ENCODE assay signal across 26 cellular contexts in genomic region chr20:34977365-34978091, GRCh38. TPM values are rescaled to one million over a fixed set of nuclear protein-coding genes. Genes with fewer than 3 reads are reported as not detected.
DNase-seq lines count a peak whose midpoint lies in the region; ATAC-seq and TF ChIP-seq lines count a peak whose summit lies in the region.
"Had no signal": no experiment of that assay in that cellular context is flagged by ENCODE, and none has a peak within 500 bp of the region (broad histone marks: within the 10 kb centered on the region; RNA-seq: fewer than 3 reads in every experiment).

No MANE protein-coding gene starts in this region.

- TF ChIP-seq CTCF in RWPE2 (IDR thresholded peaks at IDR 0.05; ENCODE audit: poor library complexity, severe bottlenecking) (no peak), heart right ventricle (IDR thresholded peaks at IDR 0.05) (no peak), osteoblast (IDR thresholded peaks at IDR 0.05; ENCODE audit: extremely low read depth, low read depth, low read length) (no peak), OCI-LY7 (conservative IDR thresholded peaks at IDR 0.05; ENCODE audit: low read length) (no peak)

- 29 to 37% methylated on average over 17 of the region's 17 CpGs for WGBS in heart right ventricle, 2 donors

- peak; percentile 57 for DNase-seq in ELF-1 (ENCODE audit: low read depth, low spot score)
- DNase-seq in RWPE2 (ENCODE audit: low spot score): peak; percentile 74
- DNase-seq in heart right ventricle: peak; percentile 65 to 79
- peak; percentile 60 for DNase-seq in osteoblast (ENCODE audit: insufficient read length, low spot score, missing footprints)
- no peak for DNase-seq in OCI-LY7 (ENCODE audit: low spot score)
- DNase-seq in NCI-H2107 (lab: John Stamatoyannopoulos, UW): no peak
- DNase-seq: activated CD4-positive, alpha-beta T cell treated with anti-CD3 and anti-CD28 coated beads, Interleukin-2, amount 10 ng/mL, durations not matched to agents 24 days and 14 days; activated naive CD4-positive, alpha-beta T cell treated with anti-CD3 and anti-CD28 coated beads for 36 hours; activated T-cell treated with anti-CD3 and anti-CD28 coated beads, Interleukin-2, amount 50 U/mL, for 48 hours; BE2C; COR-L47; cortex of kidney; DND-41; esophagus squamous epithelium; lower lobe of right lung; occipital lobe; stimulated activated CD4-positive, alpha-beta T cell treated with anti-CD3 and anti-CD28 coated beads, Interleukin-12 subunit alpha, Interleukin-12 subunit beta, amount 100 ng/mL, for 4 hours; stimulated activated CD4-positive, alpha-beta T cell treated with anti-CD3 and anti-CD28 coated beads, Interleukin-4, amount 100 ng/mL, for 24 hours; stimulated activated naive CD8-positive, alpha-beta T cell treated with anti-CD3 and anti-CD28 coated beads, Interleukin-15, Interleukin-2, amounts not matched to agents 100 U/mL and 50 U/mL, for 24 hours; tibial artery had no signal

- H3K4me2 ChIP-seq in osteoblast (ENCODE audit: insufficient read depth, low read length): no peak overlapping the region
- H3K4me2 ChIP-seq in OCI-LY7 (ENCODE audit: low read length): no peak overlapping the region

- H3K27ac ChIP-seq in RWPE2 (ENCODE audit: poor library complexity, severe bottlenecking) (no peak overlapping the region), heart right ventricle (peak overlapping the region; percentile 76 to 98 (median 88)), osteoblast (ENCODE audit: low read depth, low read length) (no peak overlapping the region), OCI-LY7 (ENCODE audit: low read depth, low read length, poor library complexity, severe bottlenecking) (no peak overlapping the region)
- H3K27ac ChIP-seq: breast epithelium, esophagus squamous epithelium, lower lobe of right lung, tibial artery, VCaP had no signal

- H3K36me3 ChIP-seq in RWPE2 (ENCODE audit: low read depth) (no peaks in the 10 kb centered on the region), heart right ventricle (peaks cover 0 to 9% (median 0%) of the 10 kb centered on the region in 9 donors), osteoblast (ENCODE audit: insufficient read depth, low read length) (no peaks in the 10 kb centered on the region), OCI-LY7 (ENCODE audit: insufficient read depth, low read length) (no peaks in the 10 kb centered on the region)
- H3K36me3 ChIP-seq: BE2C, breast epithelium, esophagus squamous epithelium, lower lobe of right lung, tibial artery had no signal

- 0 out of 3 replicates have a peak, but pooled peaks have one; percentile 4 for ATAC-seq in RWPE2 (ENCODE audit: low read depth)
- peak; percentile 46 to 69 (median 60) for ATAC-seq in heart right ventricle
- ATAC-seq in activated CD4-positive, CD25-positive, alpha-beta regulatory T cell treated with anti-CD3 and anti-CD28 coated beads, Interleukin-2, amount 50 U/mL, for 24 hours: no peak
- ATAC-seq in GM18867 (IDR thresholded peaks at IDR 0.05; ENCODE audit: unreplicated experiment): no peak
- ATAC-seq: GM12878; lower lobe of right lung; stimulated activated naive CD8-positive, alpha-beta T cell treated with anti-CD3 and anti-CD28 coated beads, Interleukin-15, Interleukin-2, amounts not matched to agents 100 U/mL and 50 U/mL, for 24 hours had no signal

- no peaks in the 10 kb centered on the region for H3K9me3 ChIP-seq in RWPE2 (ENCODE audit: severe bottlenecking)
- H3K9me3 ChIP-seq in heart right ventricle: no peaks in the 10 kb centered on the region
- H3K9me3 ChIP-seq in osteoblast (ENCODE audit: low read depth, low read length): no peaks in the 10 kb centered on the region
- no peaks in the 10 kb centered on the region for H3K9me3 ChIP-seq in OCI-LY7 (ENCODE audit: low read length)
- H3K9me3 ChIP-seq: BE2C, breast epithelium, esophagus squamous epithelium, lower lobe of right lung, tibial artery had no signal

- H3K9me2 ChIP-seq in OCI-LY7 (ENCODE audit: insufficient read depth, low read length): no peaks in the 10 kb centered on the region

- POLR2A ChIA-PET in OCI-LY7 (lab: Charles Lee): no interaction called here

- BruUV-seq in OCI-LY7 (replicated peaks; lab: Mats Ljungman, UMichigan): no TSS peak

- no peaks in the 10 kb centered on the region for H3K27me3 ChIP-seq in RWPE2 (ENCODE audit: insufficient read depth, poor library complexity, severe bottlenecking)
- H3K27me3 ChIP-seq in heart right ventricle: no peaks in the 10 kb centered on the region
- peaks cover 14% of the 10 kb centered on the region for H3K27me3 ChIP-seq in osteoblast (ENCODE audit: insufficient read depth, low read length)
- H3K27me3 ChIP-seq: BE2C, breast epithelium had no signal

- H3K4me3 ChIP-seq in RWPE2 (ENCODE audit: severe bottlenecking) (no peak overlapping the region), heart right ventricle (peak overlapping the region; percentile 33 to 65 (median 56)), osteoblast (ENCODE audit: insufficient read depth, low read length) (no peak overlapping the region), OCI-LY7 (ENCODE audit: low read depth, low read length, poor library complexity, severe bottlenecking) (no peak overlapping the region)
- H3K4me3 ChIP-seq: breast epithelium, esophagus squamous epithelium, GM12878, lower lobe of right lung, tibial artery had no signal

- H3K79me2 ChIP-seq in osteoblast (ENCODE audit: insufficient read depth, low read length) (no peaks in the 10 kb centered on the region), OCI-LY7 (ENCODE audit: insufficient read depth, low read depth, low read length) (no peaks in the 10 kb centered on the region)

- intact Hi-C loops in heart right ventricle (cut with DNase I) (no loop called here), OCI-LY7 (cut with micrococcal nuclease; ENCODE audit: unreplicated experiment) (no loop called here)

- CTCF ChIA-PET in OCI-LY7 (lab: Charles Lee; ENCODE audit: unreplicated experiment): no interaction called here

- H3K4me1 ChIP-seq in RWPE2 (ENCODE audit: insufficient read depth, poor library complexity, severe bottlenecking): no peaks in the 10 kb centered on the region
- H3K4me1 ChIP-seq in heart right ventricle: peaks cover 0 to 36% (median 6%) of the 10 kb centered on the region in 9 donors
- H3K4me1 ChIP-seq in osteoblast (ENCODE audit: insufficient read depth, low read length): no peaks in the 10 kb centered on the region
- peaks cover 18% of the 10 kb centered on the region for H3K4me1 ChIP-seq in OCI-LY7 (ENCODE audit: insufficient read depth, low read length, poor library complexity, severe bottlenecking)
- H3K4me1 ChIP-seq: breast epithelium, esophagus squamous epithelium, lower lobe of right lung, tibial artery had no signal

- H2AFZ ChIP-seq in osteoblast (ENCODE audit: low read length) (no peak overlapping the region), OCI-LY7 (ENCODE audit: low read length) (no peak overlapping the region)

- H4K20me1 ChIP-seq in osteoblast (ENCODE audit: insufficient read depth, low read length) (no peaks in the 10 kb centered on the region), OCI-LY7 (ENCODE audit: insufficient read depth, low read length) (no peaks in the 10 kb centered on the region)

RNA-seq across cellular contexts. Expression of gene MYH7B, which starts 21.9 kb away (rescaled TPM):
- 100 to 1,000 TPM; 117 to 318 (median 182) TPM for total RNA-seq in heart right ventricle
- polyA plus RNA-seq in heart right ventricle: 100 to 1,000 TPM in 1 of 2 donors, 10 to 100 TPM in 1; 22.1 to 962 TPM
- total RNA-seq in osteoblast: 0.29 and 0.36 TPM in 2 replicates
- total RNA-seq in OCI-LY7 (2014; rRNA removed; shearing (Covaris generic)): 0.08 and 0.79 TPM in 2 replicates
- 0.63 and 0.70 TPM in 2 replicates for total RNA-seq in OCI-LY7 (2022)
- total RNA-seq: frontal cortex had no signal

RNA-seq across cellular contexts. Expression of gene GSS, which starts 21.9 kb away (rescaled TPM):
- total RNA-seq in heart right ventricle (10 to 100 TPM; 20.0 to 33.2 (median 24.7) TPM), osteoblast (54.6 and 58.3 TPM in 2 replicates), OCI-LY7 (2022) (78.7 and 103 TPM in 2 replicates)
- polyA plus RNA-seq in heart right ventricle: 10 to 100 TPM; 30.6 to 60.4 TPM
- 91.4 and 105 TPM in 2 replicates for total RNA-seq in OCI-LY7 (2014; rRNA removed; shearing (Covaris generic))

Comparison
In these comparisons a context has a peak if more than half of its experiments do, and no peak if none do; other contexts are left out.
1. DNase-seq: peak in ELF-1 (single experiment), RWPE2 (single experiment), heart right ventricle (2 of 2) and osteoblast (single experiment); none in OCI-LY7 (single experiment) and NCI-H2107 (single experiment).
2. ATAC-seq: peak in RWPE2 (single experiment) and heart right ventricle (8 of 8); none in activated CD4-positive, CD25-positive, alpha-beta regulatory T cell treated with anti-CD3 and anti-CD28 coated beads, Interleukin-2, amount 50 U/mL, for 24 hours (0 of 2) and GM18867 (single experiment).
3. H3K27ac ChIP-seq: peak in heart right ventricle (10 of 10); none in RWPE2 (single experiment), osteoblast (single experiment) and OCI-LY7 (single experiment).
4. H3K4me3 ChIP-seq: peak in heart right ventricle (10 of 10); none in RWPE2 (single experiment), osteoblast (single experiment) and OCI-LY7 (single experiment).
5. RNA of gene MYH7B, which starts 21.9 kb away (total RNA-seq): 117 to 318 TPM in heart right ventricle; 0.08 to 0.79 TPM in OCI-LY7 and 0.29 to 0.36 TPM in osteoblast; every median in the first group is over 10 times any median in the second.